9 cellular contexts compared by ENCODE assay signal in the genomic region with DNA sequence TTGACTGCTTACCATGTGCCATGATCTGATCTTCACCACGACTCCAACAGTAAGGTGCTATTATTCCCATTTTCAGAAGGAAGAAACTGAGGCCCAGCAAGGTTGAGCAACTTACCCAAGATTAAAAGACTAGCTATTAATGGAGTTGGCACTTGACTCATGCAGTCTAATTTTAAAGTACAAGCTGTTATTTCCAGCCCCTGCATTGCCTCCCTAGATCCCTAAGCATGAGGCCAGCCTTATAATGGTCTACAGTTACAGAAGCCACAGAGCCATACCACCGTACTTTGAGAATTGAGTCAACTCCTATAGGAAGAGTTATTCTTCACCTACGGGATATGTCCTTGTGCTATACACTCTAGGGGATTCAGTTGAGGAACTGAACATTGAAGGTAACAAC.
"Had no signal": no experiment of that assay in that cellular context is flagged by ENCODE, and none has a peak within 500 bp of the region (broad histone marks: within the 10 kb centered on the region; RNA-seq: fewer than 3 reads in every experiment).

No MANE protein-coding gene starts in this region.

- H3K27ac ChIP-seq: GM23248 had no signal

- H3K9ac ChIP-seq: GM23248 had no signal

- H3K4me2 ChIP-seq: GM23338 had no signal

- ATAC-seq: GM23338, HCT116 had no signal

- H3K36me3 ChIP-seq: HAP-1 had no signal

- H3K4me1 ChIP-seq: HAP-1 had no signal

- H3K4me3 ChIP-seq: GM23248, GM23338, HAP-1 had no signal

- H2AFZ ChIP-seq: GM23248, GM23338 had no signal

- H3K9me3 ChIP-seq: HAP-1 had no signal

- DNase-seq: GM23248, GOT3, H7, H9, HCEC 1CT, HFFc6 had no signal
